ENCODE assay signal across 12 cellular contexts in the genomic region with DNA sequence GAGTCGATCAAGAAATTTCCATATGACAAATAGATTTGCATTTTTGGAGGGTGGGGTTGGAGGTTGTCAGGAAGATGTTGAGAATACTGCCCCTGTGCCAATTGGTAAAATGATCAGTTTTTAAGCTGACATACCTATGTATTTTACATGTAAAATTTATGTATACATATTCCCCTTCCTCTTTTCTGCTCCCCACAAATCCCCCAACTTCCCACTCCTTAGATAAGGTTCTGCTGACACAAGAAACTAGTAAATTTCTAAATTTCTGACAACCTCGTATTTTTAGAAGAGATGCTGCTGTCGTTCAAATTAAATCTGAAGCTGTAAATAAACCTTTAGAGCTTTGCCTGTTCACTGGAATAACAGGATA.
DNase-seq lines count a peak whose midpoint lies in the region; ATAC-seq, FAIRE-seq and TF ChIP-seq lines count a peak whose summit lies in the region.
"Had no signal": no experiment of that assay in that cellular context is flagged by ENCODE, and none has a peak within 500 bp of the region (broad histone marks: within the 10 kb centered on the region; RNA-seq: fewer than 3 reads in every experiment).

No MANE protein-coding gene starts in this region.

- H3K27ac ChIP-seq in PC-3 (ENCODE audit: low read length) (peak overlapping the region; percentile 20), small intestine (ENCODE audit: low read depth in 1 of 2, low read length in 1 of 2) (peak overlapping the region; percentile 13 to 60)

- peak overlapping the region; percentile 76 for H3K4me2 ChIP-seq in PC-3 (ENCODE audit: low read length)

- 13 to 36% (median 30%) methylated on average over 3 of the region's 3 CpGs for WGBS in small intestine, 3 donors

- H3K36me3 Mint-ChIP-seq in HFFc6 (ENCODE audit: low read depth) (no peaks in the 10 kb centered on the region), glutamatergic neuron (ENCODE audit: unreplicated experiment) (no peaks in the 10 kb centered on the region)
- H3K36me3 Mint-ChIP-seq: T-cell had no signal

- POLR2A ChIA-PET in PC-3 (lab: Charles Lee; ENCODE audit: unreplicated experiment), result interaction anchor here (0.5 to 0.7 kb wide), 4 partner anchors 35 to 105 kb away, joined by 3 to 8 read pairs (median 4); no protein-coding TSS in a partner anchor

- H3K27me3 Mint-ChIP-seq in HFFc6 (ENCODE audit: insufficient read depth) (peaks cover 12% of the 10 kb centered on the region), glutamatergic neuron (ENCODE audit: unreplicated experiment) (peaks cover 2% of the 10 kb centered on the region)

- no peaks in the 10 kb centered on the region for H4K20me1 ChIP-seq in PC-3 (ENCODE audit: low read length)

- H3K4me3 ChIP-seq in PC-3 (ENCODE audit: low read length), result peak overlapping the region; percentile 54
- H3K4me3 ChIP-seq in small intestine (ENCODE audit: low read depth in 1 of 2, low read length in 2 of 2), result no peak overlapping the region
- H3K4me3 ChIP-seq: lung had no signal

- intact Hi-C loops in PC-3 (cut with micrococcal nuclease), result no loop called here

- no peak overlapping the region for H3K27ac Mint-ChIP-seq in HFFc6
- H3K27ac Mint-ChIP-seq in glutamatergic neuron (ENCODE audit: unreplicated experiment), result peak overlapping the region; percentile 69
- H3K27ac Mint-ChIP-seq: activated CD8-positive, alpha-beta T cell treated with anti-CD3 and anti-CD28 coated beads for 36 hours had no signal

- no peaks in the 10 kb centered on the region for H3F3A ChIP-seq in PC-3 (ENCODE audit: low read length, unreplicated experiment)

- no peak for DNase-seq in HFFc6
- no peak for DNase-seq in PC-3
- no peak for DNase-seq in glutamatergic neuron
- no peak for DNase-seq in small intestine
- no peak for DNase-seq in NCI-H1436 treated with DMSO at 0.1 percent for 48 hours (lab: John Stamatoyannopoulos, UW)
- DNase-seq: activated CD8-positive, alpha-beta T cell treated with anti-CD3 and anti-CD28 coated beads for 36 hours; MM.1S; T-cell had no signal

- peaks cover 24% of the 10 kb centered on the region for H3K4me1 ChIP-seq in PC-3 (ENCODE audit: insufficient read depth, low read length)
- no peaks in the 10 kb centered on the region for H3K4me1 ChIP-seq in small intestine (ENCODE audit: control insufficient read depth in 2 of 2, insufficient read depth in 1 of 2, low read depth in 1 of 2, low read length in 1 of 2)

- no peak for ATAC-seq in PC-3
- ATAC-seq in HG02885 (IDR thresholded peaks at IDR 0.05; ENCODE audit: poor library complexity, unreplicated experiment), result no peak
- no peak for ATAC-seq in GM19324 (IDR thresholded peaks at IDR 0.05; ENCODE audit: low FRiP score, unreplicated experiment)
- ATAC-seq: activated CD8-positive, alpha-beta T cell treated with anti-CD3 and anti-CD28 coated beads for 36 hours; activated naive CD4-positive, alpha-beta T cell treated with anti-CD3 and anti-CD28 coated beads, Interleukin-2, amount 50 U/mL, for 72 hours; T-cell had no signal

- no peaks in the 10 kb centered on the region for H3K79me2 ChIP-seq in PC-3 (ENCODE audit: low read length)

- no TSS peak for BruUV-seq in PC-3 (replicated peaks; lab: Mats Ljungman, UMichigan)

- peak overlapping the region; percentile 33 for H3K9ac ChIP-seq in PC-3 (ENCODE audit: low read length)

- H3K4me3 Mint-ChIP-seq in HFFc6 (peak overlapping the region; percentile 36; the same call in 1 of the 2 replicates), glutamatergic neuron (ENCODE audit: unreplicated experiment) (peak overlapping the region; percentile 17)
- H3K4me3 Mint-ChIP-seq: activated CD8-positive, alpha-beta T cell treated with anti-CD3 and anti-CD28 coated beads for 36 hours; T-cell had no signal

- CTCF ChIA-PET in PC-3 (lab: Charles Lee), result interaction anchor here (0.7 kb wide), 1 partner anchor 693 kb away, joined by 5 read pairs; no protein-coding TSS in a partner anchor

- peak overlapping the region; percentile 83 for H2AFZ ChIP-seq in PC-3 (ENCODE audit: low read length)

- H3K9me3 Mint-ChIP-seq in HFFc6 (no peaks in the 10 kb centered on the region), glutamatergic neuron (ENCODE audit: unreplicated experiment) (peaks cover 4% of the 10 kb centered on the region)
- H3K9me3 Mint-ChIP-seq: activated CD8-positive, alpha-beta T cell treated with anti-CD3 and anti-CD28 coated beads for 36 hours; activated naive CD4-positive, alpha-beta T cell treated with anti-CD3 and anti-CD28 coated beads, Interleukin-2, amount 50 U/mL, for 72 hours; T-cell had no signal

- H3K27me3 ChIP-seq in PC-3 (ENCODE audit: low read length), result no peaks in the 10 kb centered on the region
- H3K27me3 ChIP-seq in small intestine (ENCODE audit: control insufficient read depth in 2 of 2, insufficient read depth in 2 of 2, low read length in 2 of 2), result no peaks in the 10 kb centered on the region

- no peaks in the 10 kb centered on the region for H3K9me3 ChIP-seq in PC-3 (ENCODE audit: low read length)
- no peaks in the 10 kb centered on the region for H3K9me3 ChIP-seq in small intestine (ENCODE audit: control insufficient read depth, low read depth)

- TF ChIP-seq CTCF in HFFc6 (IDR thresholded peaks at IDR 0.05) (no peak), PC-3 (conservative IDR thresholded peaks at IDR 0.05; ENCODE audit: low read depth, low read length) (no peak), glutamatergic neuron (IDR thresholded peaks at IDR 0.05; ENCODE audit: partially characterized antibody, unreplicated experiment) (no peak)

- no peaks in the 10 kb centered on the region for H3K36me3 ChIP-seq in PC-3 (ENCODE audit: low read depth, low read length)
- H3K36me3 ChIP-seq in small intestine (ENCODE audit: control insufficient read depth in 2 of 2, insufficient read depth in 2 of 2, low read length in 2 of 2), result no peaks in the 10 kb centered on the region

- FAIRE-seq in small intestine (lab: Jason Lieb, UNC), result no peak

- H3K4me1 Mint-ChIP-seq in HFFc6 (ENCODE audit: low read depth) (peaks cover 18% of the 10 kb centered on the region), glutamatergic neuron (ENCODE audit: low read depth, unreplicated experiment) (peaks cover 32% of the 10 kb centered on the region)

- H3K9me2 ChIP-seq in PC-3 (replicated peaks; ENCODE audit: low read length), result no peaks in the 10 kb centered on the region
